1 cellular context compared by ENCODE assay signal in the genomic region with DNA sequence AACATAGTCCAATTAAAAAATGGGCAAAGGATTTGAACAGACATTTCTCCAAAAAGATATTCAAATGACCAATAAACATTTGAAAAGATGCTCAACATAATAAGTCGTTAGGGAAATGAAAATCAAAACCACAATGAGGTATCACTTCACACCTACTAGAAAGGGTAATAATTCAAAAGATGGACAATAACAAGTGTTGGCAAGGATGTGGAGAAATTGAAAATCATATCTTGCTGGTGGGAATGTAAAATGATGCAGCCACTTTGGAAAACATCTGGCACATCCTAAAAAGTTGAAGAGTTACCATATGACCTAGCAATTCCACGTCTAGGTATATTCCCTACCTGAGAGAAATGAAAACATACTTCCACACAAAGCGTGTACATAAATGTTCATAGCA.
TF ChIP-seq lines count a peak whose summit lies in the region.

No MANE protein-coding gene starts in this region.

TF ChIP-seq in WTC11, 78 proteins besides CTCF, POLR2A, EP300 and RAD21 (continued from another document):
- TF ChIP-seq, protein P1, sequence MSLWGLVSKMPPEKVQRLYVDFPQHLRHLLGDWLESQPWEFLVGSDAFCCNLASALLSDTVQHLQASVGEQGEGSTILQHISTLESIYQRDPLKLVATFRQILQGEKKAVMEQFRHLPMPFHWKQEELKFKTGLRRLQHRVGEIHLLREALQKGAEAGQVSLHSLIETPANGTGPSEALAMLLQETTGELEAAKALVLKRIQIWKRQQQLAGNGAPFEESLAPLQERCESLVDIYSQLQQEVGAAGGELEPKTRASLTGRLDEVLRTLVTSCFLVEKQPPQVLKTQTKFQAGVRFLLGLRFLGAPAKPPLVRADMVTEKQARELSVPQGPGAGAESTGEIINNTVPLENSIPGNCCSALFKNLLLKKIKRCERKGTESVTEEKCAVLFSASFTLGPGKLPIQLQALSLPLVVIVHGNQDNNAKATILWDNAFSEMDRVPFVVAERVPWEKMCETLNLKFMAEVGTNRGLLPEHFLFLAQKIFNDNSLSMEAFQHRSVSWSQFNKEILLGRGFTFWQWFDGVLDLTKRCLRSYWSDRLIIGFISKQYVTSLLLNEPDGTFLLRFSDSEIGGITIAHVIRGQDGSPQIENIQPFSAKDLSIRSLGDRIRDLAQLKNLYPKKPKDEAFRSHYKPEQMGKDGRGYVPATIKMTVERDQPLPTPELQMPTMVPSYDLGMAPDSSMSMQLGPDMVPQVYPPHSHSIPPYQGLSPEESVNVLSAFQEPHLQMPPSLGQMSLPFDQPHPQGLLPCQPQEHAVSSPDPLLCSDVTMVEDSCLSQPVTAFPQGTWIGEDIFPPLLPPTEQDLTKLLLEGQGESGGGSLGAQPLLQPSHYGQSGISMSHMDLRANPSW (CRISPR knock-in tag; conservative IDR thresholded peaks at IDR 0.05; ENCODE audit: low read depth), result no peak
